Comparison of ENCODE assay signal across 8 cellular contexts in the genomic region with DNA sequence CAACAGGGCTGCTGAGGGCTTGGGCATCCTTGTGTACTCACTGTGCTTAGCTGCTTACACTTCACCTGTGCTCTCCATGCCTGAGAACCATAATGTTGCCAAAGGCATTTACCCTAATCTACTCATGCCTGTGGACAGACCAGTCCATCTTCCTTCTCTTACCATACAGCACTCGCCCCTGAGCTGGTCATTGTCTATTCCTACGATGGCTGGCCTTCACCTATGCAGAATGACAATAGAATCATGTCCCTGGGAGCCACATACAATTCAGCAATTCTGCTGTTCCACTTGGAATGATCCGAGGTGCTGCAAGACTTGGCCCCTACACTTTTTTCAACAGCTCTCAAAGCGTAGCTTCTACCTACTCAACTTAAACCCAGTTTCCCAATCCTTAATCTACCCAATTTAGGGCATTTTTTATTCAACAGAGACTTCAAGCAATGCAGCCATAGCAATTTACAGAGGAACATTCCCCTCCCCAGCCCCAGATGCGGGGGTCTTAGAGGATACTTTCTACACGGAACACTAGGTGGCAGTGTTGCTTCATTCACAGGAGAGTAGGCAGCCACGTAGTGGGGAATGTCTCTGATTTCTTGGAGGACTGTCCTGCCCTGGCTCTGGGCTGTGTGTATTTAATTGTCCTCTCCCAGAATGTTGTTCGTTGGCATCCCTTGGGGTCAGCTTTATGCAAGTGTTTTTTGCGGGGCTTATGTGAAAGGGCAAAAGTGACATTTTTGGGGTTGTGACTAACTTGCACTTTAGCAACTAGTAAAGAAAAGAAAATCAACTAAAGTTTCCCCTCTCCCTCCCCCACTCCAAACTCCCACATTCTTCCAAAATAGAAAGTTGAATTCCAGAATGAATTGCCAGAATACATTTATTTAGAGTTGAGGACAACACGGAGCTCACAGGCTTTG.
DNase-seq lines count a peak whose midpoint lies in the region; ATAC-seq and TF ChIP-seq lines count a peak whose summit lies in the region.

No MANE protein-coding gene starts in this region.

- TF ChIP-seq CTCF in C4-2B (conservative IDR thresholded peaks at IDR 0.05), result peak; percentile 96
- peak; percentile 87 for TF ChIP-seq CTCF in left ventricle myocardium inferior (IDR thresholded peaks at IDR 0.05; ENCODE audit: borderline replicate concordance)
- peak; percentile 82 to 90 (median 86) for TF ChIP-seq CTCF in gastrocnemius medialis (IDR thresholded peaks at IDR 0.05 in 4 of 5, conservative IDR thresholded peaks at IDR 0.05 in 1 of 5)

- DNase-seq in NCI-H345 (lab: John Stamatoyannopoulos, UW) (peak; percentile 65), adipocyte (ENCODE audit: low read depth) (peak; percentile 87), left ventricle myocardium inferior (no peak), gastrocnemius medialis (peak; percentile 41)

- H3K9ac ChIP-seq in adipocyte (ENCODE audit: low read length), result peak overlapping the region; percentile 73

- TF ChIP-seq POLR2A in gastrocnemius medialis (IDR thresholded peaks at IDR 0.05), result no peak

- peaks cover 46% of the 10 kb centered on the region for H3K4me1 ChIP-seq in adipocyte (ENCODE audit: control insufficient read depth, insufficient read depth, low read length)
- H3K4me1 ChIP-seq in left ventricle myocardium inferior, result no peaks in the 10 kb centered on the region
- no peaks in the 10 kb centered on the region for H3K4me1 ChIP-seq in gastrocnemius medialis

- in situ Hi-C loops in gastrocnemius medialis (cut with MboI; ENCODE audit: low sequenced_read_pairs in 4 of 4), result loop anchor here (5.0 to 25.0 kb wide), 7 partner anchors 125 to 325 kb away; no protein-coding TSS in a partner anchor

- H3K4me3 ChIP-seq in adipocyte (ENCODE audit: low read length), result peak overlapping the region; percentile 49
- H3K4me3 ChIP-seq in left ventricle myocardium inferior, result no peak overlapping the region
- no peak overlapping the region for H3K4me3 ChIP-seq in gastrocnemius medialis

- H3K36me3 ChIP-seq in adipocyte (ENCODE audit: control insufficient read depth, insufficient read depth, low read length, severe bottlenecking) (no peaks in the 10 kb centered on the region), left ventricle myocardium inferior (no peaks in the 10 kb centered on the region), gastrocnemius medialis (no peaks in the 10 kb centered on the region)

- no peak overlapping the region for H3K27ac ChIP-seq in C4-2B
- H3K27ac ChIP-seq in left ventricle myocardium inferior (replicated peaks), result no peak overlapping the region
- no peak overlapping the region for H3K27ac ChIP-seq in gastrocnemius medialis

- peaks cover 14% of the 10 kb centered on the region for H3K27me3 ChIP-seq in adipocyte (replicated peaks; ENCODE audit: control insufficient read depth, insufficient read depth, low read length)
- H3K27me3 ChIP-seq in left ventricle myocardium inferior (ENCODE audit: low read depth), result peaks cover 22% of the 10 kb centered on the region
- peaks cover 0 to 8% (median 4%) of the 10 kb centered on the region in 3 donors for H3K27me3 ChIP-seq in gastrocnemius medialis

- intact Hi-C loops in left ventricle myocardium inferior (cut with micrococcal nuclease) (loop anchor here (5.0 to 10.0 kb wide), 3 partner anchors 125 to 323 kb away; no protein-coding TSS in a partner anchor), gastrocnemius medialis (cut with DNase I; ENCODE audit: low total_unique reads) (loop anchor here (1.0 to 2.0 kb wide), 4 partner anchors 132 to 322 kb away; no protein-coding TSS in a partner anchor)

- no peaks in the 10 kb centered on the region for H3K9me3 ChIP-seq in adipocyte (ENCODE audit: control insufficient read depth, low read length)
- no peaks in the 10 kb centered on the region for H3K9me3 ChIP-seq in left ventricle myocardium inferior (replicated peaks)
- H3K9me3 ChIP-seq in gastrocnemius medialis, result no peaks in the 10 kb centered on the region

- ATAC-seq in GM18498 (IDR thresholded peaks at IDR 0.05; ENCODE audit: unreplicated experiment) (peak; percentile 78), HG03064 (IDR thresholded peaks at IDR 0.05; ENCODE audit: low read depth, unreplicated experiment) (peak; percentile 69), gastrocnemius medialis (peak; percentile 89 to 96), GM19351 (IDR thresholded peaks at IDR 0.05; ENCODE audit: unreplicated experiment) (no peak)
